ENCODE assay signal across 8 cellular contexts in genomic region chr16:57245472-57246113, GRCh38. TPM values are rescaled to one million over a fixed set of nuclear protein-coding genes. Genes with fewer than 3 reads are reported as not detected.
DNase-seq lines count a peak whose midpoint lies in the region; ATAC-seq and TF ChIP-seq lines count a peak whose summit lies in the region.

No MANE protein-coding gene starts in this region.

- WGBS in hepatocyte (ENCODE audit: low lambda C conversion rate, missing lambda C conversion rate): 9% methylated on average over 20 of the region's 28 CpGs

- H3K27me3 Mint-ChIP-seq in activated naive CD8-positive, alpha-beta T cell treated with anti-CD3 and anti-CD28 coated beads, Interleukin-2, amount 50 U/mL, for 24 hours: no peaks in the 10 kb centered on the region

- no peaks in the 10 kb centered on the region for H3K9me2 ChIP-seq in hepatocyte (replicated peaks; ENCODE audit: insufficient read depth)

- H3K4me1 ChIP-seq in BLaER1: peaks cover 17% of the 10 kb centered on the region
- peaks cover 6% of the 10 kb centered on the region for H3K4me1 ChIP-seq in hepatocyte (ENCODE audit: insufficient read depth)

- peak overlapping the region; percentile 84 for H3K4me3 Mint-ChIP-seq in activated naive CD8-positive, alpha-beta T cell treated with anti-CD3 and anti-CD28 coated beads, Interleukin-2, amount 50 U/mL, for 24 hours

- H3K4me2 ChIP-seq in BLaER1 (peak overlapping the region; percentile 90), hepatocyte (peak overlapping the region; percentile 89)

- peaks cover 8% of the 10 kb centered on the region for H3K36me3 Mint-ChIP-seq in activated naive CD8-positive, alpha-beta T cell treated with anti-CD3 and anti-CD28 coated beads, Interleukin-2, amount 50 U/mL, for 24 hours (ENCODE audit: low read depth)

- H3K4me3 ChIP-seq in BLaER1 (peak overlapping the region; percentile 85), hepatocyte (peak overlapping the region; percentile 88), skeletal muscle cell (ENCODE audit: low read depth, low read length) (peak overlapping the region; percentile 83)
- peak overlapping the region; percentile 64 for H3K4me3 ChIP-seq in Jurkat, Clone E6-1 (ENCODE audit: low read length)

- H3K9ac ChIP-seq in BLaER1: peak overlapping the region; percentile 80

- H3K9me3 Mint-ChIP-seq in activated naive CD8-positive, alpha-beta T cell treated with anti-CD3 and anti-CD28 coated beads, Interleukin-2, amount 50 U/mL, for 24 hours: no peaks in the 10 kb centered on the region

- H3K4me1 Mint-ChIP-seq in activated naive CD8-positive, alpha-beta T cell treated with anti-CD3 and anti-CD28 coated beads, Interleukin-2, amount 50 U/mL, for 24 hours: peaks cover 25% of the 10 kb centered on the region

- TF ChIP-seq CTCF in hepatocyte (IDR thresholded peaks at IDR 0.05; ENCODE audit: poor library complexity): no peak

- peak overlapping the region; percentile 76 for H2AFZ ChIP-seq in hepatocyte

- H4K20me1 ChIP-seq in BLaER1: no peaks in the 10 kb centered on the region
- H4K20me1 ChIP-seq in hepatocyte (ENCODE audit: insufficient read depth, poor library complexity, severe bottlenecking): no peaks in the 10 kb centered on the region

- no peak for DNase-seq in Jurkat, Clone E6-1 (ENCODE audit: low read depth, low spot score)
- DNase-seq in activated naive CD8-positive, alpha-beta T cell treated with anti-CD3 and anti-CD28 coated beads, Interleukin-2, amount 50 U/mL, for 24 hours: peak; percentile 32
- peak; percentile 69 for DNase-seq in hepatocyte (ENCODE audit: low spot score)
- no peak for DNase-seq in skeletal muscle cell (ENCODE audit: low read depth)

- peaks cover 27% of the 10 kb centered on the region for H3K79me2 ChIP-seq in hepatocyte

- peak overlapping the region; percentile 6 for H3K27ac Mint-ChIP-seq in activated naive CD8-positive, alpha-beta T cell treated with anti-CD3 and anti-CD28 coated beads, Interleukin-2, amount 50 U/mL, for 24 hours

- no peaks in the 10 kb centered on the region for H3K27me3 ChIP-seq in BLaER1
- H3K27me3 ChIP-seq in hepatocyte: no peaks in the 10 kb centered on the region

- ATAC-seq in GM19324 (IDR thresholded peaks at IDR 0.05; ENCODE audit: low FRiP score, unreplicated experiment): peak; percentile 32
- ATAC-seq in activated naive CD8-positive, alpha-beta T cell treated with anti-CD3 and anti-CD28 coated beads, Interleukin-2, amount 50 U/mL, for 24 hours: peak; percentile 15
- no peak for ATAC-seq in HG03039 (IDR thresholded peaks at IDR 0.05; ENCODE audit: unreplicated experiment)
- ATAC-seq in GM21381 (IDR thresholded peaks at IDR 0.05; ENCODE audit: unreplicated experiment): no peak

- H3K9me3 ChIP-seq in BLaER1: no peaks in the 10 kb centered on the region
- no peaks in the 10 kb centered on the region for H3K9me3 ChIP-seq in hepatocyte (ENCODE audit: low read depth)

- H3K36me3 ChIP-seq in BLaER1 (peaks cover 20% of the 10 kb centered on the region), hepatocyte (replicated peaks; ENCODE audit: insufficient read depth, low read depth) (no peaks in the 10 kb centered on the region)

- H3K27ac ChIP-seq in BLaER1: peak overlapping the region; percentile 56
- peak overlapping the region; percentile 96 for H3K27ac ChIP-seq in hepatocyte

RNA-seq across cellular contexts. Expression of gene ARL2BP, which starts 0.5 kb away (rescaled TPM):
- 54.4 TPM for polyA plus RNA-seq in Jurkat, Clone E6-1 (2012; ENCODE audit: insufficient read depth, insufficient read length)
- total RNA-seq in hepatocyte: 92.6 and 105 TPM in 2 replicates
- polyA plus RNA-seq in hepatocyte: 102 and 104 TPM in 2 replicates

RNA-seq across cellular contexts. Expression of gene PLLP, which starts 38.9 kb away (rescaled TPM):
- 8.8 TPM for polyA plus RNA-seq in Jurkat, Clone E6-1 (2012; ENCODE audit: insufficient read depth, insufficient read length)
- 42.3 and 49.5 TPM in 2 replicates for total RNA-seq in hepatocyte
- polyA plus RNA-seq in hepatocyte: 31.0 and 38.7 TPM in 2 replicates

RNA-seq across cellular contexts. Expression of gene RSPRY1, which starts 59.5 kb away (rescaled TPM):
- polyA plus RNA-seq in Jurkat, Clone E6-1 (2012; ENCODE audit: insufficient read depth, insufficient read length): 27.3 TPM
- 52.7 and 57.5 TPM in 2 replicates for total RNA-seq in hepatocyte
- polyA plus RNA-seq in hepatocyte: 42.3 and 52.7 TPM in 2 replicates

RNA-seq across cellular contexts. Expression of gene PSME3IP1, which starts 59.8 kb away (rescaled TPM):
- polyA plus RNA-seq in Jurkat, Clone E6-1 (2012; ENCODE audit: insufficient read depth, insufficient read length): 132 TPM
- 73.2 and 79.7 TPM in 2 replicates for total RNA-seq in hepatocyte
- polyA plus RNA-seq in hepatocyte: 62.6 and 64.2 TPM in 2 replicates

Comparison
In these comparisons a context has a peak if more than half of its experiments do, and no peak if none do; other contexts are left out.
1. ATAC-seq: peak in GM19324 (single experiment) and activated naive CD8-positive, alpha-beta T cell treated with anti-CD3 and anti-CD28 coated beads, Interleukin-2, amount 50 U/mL, for 24 hours (single experiment); none in HG03039 (single experiment) and GM21381 (single experiment).
2. DNase-seq: peak in activated naive CD8-positive, alpha-beta T cell treated with anti-CD3 and anti-CD28 coated beads, Interleukin-2, amount 50 U/mL, for 24 hours (single experiment) and hepatocyte (single experiment); none in Jurkat, Clone E6-1 (single experiment) and skeletal muscle cell (single experiment).
3. Peak in every context shown above with its lines, with median percentiles within 50 percentile points of each other: H3K4me3 ChIP-seq.